Comparison of ENCODE assay signal across 9 cellular contexts in genomic region chr1:2641381-2642130, GRCh38. TPM values are rescaled to one million over a fixed set of nuclear protein-coding genes. Genes with fewer than 3 reads are reported as not detected.
DNase-seq lines count a peak whose midpoint lies in the region; ATAC-seq, FAIRE-seq and TF ChIP-seq lines count a peak whose summit lies in the region.
"Had no signal": no experiment of that assay in that cellular context is flagged by ENCODE, and none has a peak within 500 bp of the region (broad histone marks: within the 10 kb centered on the region; RNA-seq: fewer than 3 reads in every experiment).

No MANE protein-coding gene starts in this region.

- in situ Hi-C loops in GM12878 (cut with MboI): no loop called here

- no peaks in the 10 kb centered on the region for H3K36me3 Mint-ChIP-seq in natural killer cell
- no peaks in the 10 kb centered on the region for H3K36me3 Mint-ChIP-seq in natural killer cell treated with Interleukin-12 subunit alpha and Interleukin-12 subunit beta and Interleukin-15 and Interleukin-18, amount 100 ng/mL, for 72 hours
- H3K36me3 Mint-ChIP-seq in mesothelial cell of epicardium: no peaks in the 10 kb centered on the region

- no TSS peak for BruUV-seq in GM12878 (replicated peaks; lab: Mats Ljungman, UMichigan)

- H3K4me1 ChIP-seq in GM12878 (ENCODE audit: control insufficient read depth, insufficient read depth, low read length) (peaks cover 6% of the 10 kb centered on the region), testis (peaks cover 17% of the 10 kb centered on the region)
- H3K4me1 ChIP-seq: SJCRH30 had no signal

- SMC1A ChIA-PET in GM12878 (lab: Charles Lee; ENCODE audit: uncharacterized antibody, unreplicated experiment): no interaction called here

- H3K27me3 Mint-ChIP-seq in natural killer cell (ENCODE audit: low read depth in 2 of 2): no peaks in the 10 kb centered on the region
- peaks cover 0 to 6% of the 10 kb centered on the region in 2 donors for H3K27me3 Mint-ChIP-seq in natural killer cell treated with Interleukin-12 subunit alpha and Interleukin-12 subunit beta and Interleukin-15 and Interleukin-18, amount 100 ng/mL, for 72 hours
- H3K27me3 Mint-ChIP-seq in mesothelial cell of epicardium (ENCODE audit: low read depth): peaks cover 2% of the 10 kb centered on the region

- intact Hi-C loops in natural killer cell (cut with micrococcal nuclease): loop anchor here (1.0 to 10.0 kb wide), 3 partner anchors 55 to 447 kb away; partner anchors contain the start of genes FAAP20 and PRXL2B
- intact Hi-C loops in GM12878 (cut with micrococcal nuclease; ENCODE audit: unreplicated experiment): loop anchor here (2.0 kb wide), 1 partner anchor 55 kb away; the partner anchor contains the start of gene PRXL2B
- intact Hi-C loops in testis (cut with DNase I; ENCODE audit: low total_unique reads): no loop called here

- H3K4me3 ChIP-seq in GM12878: peak overlapping the region; percentile 90
- H3K4me3 ChIP-seq in testis: peak overlapping the region in 1 of 2 donors; percentile 86

- 88% methylated on average over 34 of the region's 34 CpGs for WGBS in GM12878 (ENCODE audit: insufficient coverage, insufficient replicate concordance, low lambda C conversion rate, missing lambda C conversion rate)
- 91 to 93% methylated on average over 11 to 26 of the region's 34 CpGs for WGBS in testis, 2 donors

- ATAC-seq in natural killer cell: no peak
- ATAC-seq in natural killer cell treated with Interleukin-12 subunit alpha and Interleukin-12 subunit beta and Interleukin-15 and Interleukin-18, amount 100 ng/mL, for 72 hours: no peak
- no peak for ATAC-seq in GM12878
- ATAC-seq in HG03565 (IDR thresholded peaks at IDR 0.05; ENCODE audit: unreplicated experiment): no peak

- H3K36me3 ChIP-seq in GM12878 (ENCODE audit: control insufficient read depth in 2 of 2, insufficient read depth in 2 of 2, low read length in 1 of 2) (no peaks in the 10 kb centered on the region), testis (ENCODE audit: low read depth, missing control alignments) (no peaks in the 10 kb centered on the region)
- H3K36me3 ChIP-seq: SJCRH30 had no signal

- no peak for TF ChIP-seq RAD21 in GM12878 (IDR thresholded peaks at IDR 0.05; ENCODE audit: insufficient read depth, low read depth, low read length)

- H3K27ac ChIP-seq in GM12878 (ENCODE audit: control insufficient read depth, insufficient read depth) (no peak overlapping the region), testis (no peak overlapping the region)
- H3K27ac ChIP-seq: SJCRH30 had no signal

- TF ChIP-seq CTCF in natural killer cell (IDR thresholded peaks at IDR 0.05) (no peak), GM12878 (IDR thresholded peaks at IDR 0.05 in 2 of 3, conservative IDR thresholded peaks at IDR 0.05 in 1 of 3; ENCODE audit: control insufficient read depth in 2 of 3, extremely low read depth in 1 of 3, insufficient read depth in 1 of 3, low read depth in 3 of 3, low read length in 3 of 3) (no peak), mesothelial cell of epicardium (IDR thresholded peaks at IDR 0.05; ENCODE audit: unreplicated experiment) (no peak), testis (IDR thresholded peaks at IDR 0.05) (no peak)

- no peak for TF ChIP-seq EP300 in GM12878 (IDR thresholded peaks at IDR 0.05; ENCODE audit: borderline replicate concordance in 1 of 2, control insufficient read depth in 1 of 2, low read depth in 2 of 2, low read length in 2 of 2)

- CTCF ChIA-PET in GM12878 (lab: Yijun Ruan, JAX): no interaction called here

- RAD21 ChIA-PET in GM12878 (lab: Charles Lee; ENCODE audit: unreplicated experiment): no interaction called here

- peak overlapping the region; percentile 21 for H3K4me3 Mint-ChIP-seq in natural killer cell
- no peak overlapping the region for H3K4me3 Mint-ChIP-seq in natural killer cell treated with Interleukin-12 subunit alpha and Interleukin-12 subunit beta and Interleukin-15 and Interleukin-18, amount 100 ng/mL, for 72 hours
- peak overlapping the region; percentile 74 for H3K4me3 Mint-ChIP-seq in mesothelial cell of epicardium

- no peaks in the 10 kb centered on the region for H4K20me1 ChIP-seq in GM12878 (ENCODE audit: control insufficient read depth, insufficient read depth)

- no peak for TF ChIP-seq POLR2A in GM12878 (IDR thresholded peaks at IDR 0.05; ENCODE audit: low read depth, low read length)
- TF ChIP-seq POLR2A in testis (IDR thresholded peaks at IDR 0.05): no peak

- H3K27me3 ChIP-seq in GM12878 (replicated peaks in 1 of 2; ENCODE audit: control insufficient read depth in 2 of 2, insufficient read depth in 2 of 2, low read length in 1 of 2) (no peaks in the 10 kb centered on the region; a peak in 1 of 4 replicates), testis (no peaks in the 10 kb centered on the region)
- H3K27me3 ChIP-seq: SJCRH30 had no signal

- H3K27ac Mint-ChIP-seq in natural killer cell (peak overlapping the region in 1 of 2 donors; percentile 97), mesothelial cell of epicardium (no peak overlapping the region)
- no peak overlapping the region for H3K27ac Mint-ChIP-seq in natural killer cell treated with Interleukin-12 subunit alpha and Interleukin-12 subunit beta and Interleukin-15 and Interleukin-18, amount 100 ng/mL, for 72 hours

- H3K79me2 ChIP-seq in GM12878 (ENCODE audit: control insufficient read depth, insufficient read depth, low read length): peaks cover 4% of the 10 kb centered on the region

- peak overlapping the region; percentile 98 for H3K4me2 ChIP-seq in GM12878 (ENCODE audit: control insufficient read depth, insufficient read depth)

- POLR2A ChIA-PET in GM12878 (lab: Charles Lee): no interaction called here

- H3K9me3 Mint-ChIP-seq in natural killer cell (no peaks in the 10 kb centered on the region), mesothelial cell of epicardium (peaks cover 9% of the 10 kb centered on the region)
- no peaks in the 10 kb centered on the region for H3K9me3 Mint-ChIP-seq in natural killer cell treated with Interleukin-12 subunit alpha and Interleukin-12 subunit beta and Interleukin-15 and Interleukin-18, amount 100 ng/mL, for 72 hours

- no peak overlapping the region for H2AFZ ChIP-seq in GM12878 (ENCODE audit: control insufficient read depth, low read depth, low read length)

- H3K4me1 Mint-ChIP-seq in natural killer cell (peaks cover 10 to 18% of the 10 kb centered on the region in 2 donors), mesothelial cell of epicardium (peaks cover 6% of the 10 kb centered on the region)
- H3K4me1 Mint-ChIP-seq in natural killer cell treated with Interleukin-12 subunit alpha and Interleukin-12 subunit beta and Interleukin-15 and Interleukin-18, amount 100 ng/mL, for 72 hours (ENCODE audit: low read depth in 2 of 2): peaks cover 7 to 11% of the 10 kb centered on the region in 2 donors

- H3K9me3 ChIP-seq in GM12878 (replicated peaks; ENCODE audit: control insufficient read depth, insufficient read depth, low read length) (no peaks in the 10 kb centered on the region; the same call in 2 of the 3 replicates), testis (no peaks in the 10 kb centered on the region)

- DNase-seq in natural killer cell (no peak), GM12878 (ENCODE audit: low read depth, low spot score) (no peak), mesothelial cell of epicardium (ENCODE audit: low spot score in 2 of 2, unreplicated experiment in 2 of 2) (no peak), testis (no peak), activated gamma-delta T cell (lab: John Stamatoyannopoulos, UW) (no peak), cerebellar cortex (ENCODE audit: low spot score) (no peak)
- no peak for DNase-seq in natural killer cell treated with Interleukin-12 subunit alpha and Interleukin-12 subunit beta and Interleukin-15 and Interleukin-18, amount 100 ng/mL, for 72 hours (ENCODE audit: low spot score)

- no peak for FAIRE-seq in GM12878 (lab: Jason Lieb, UNC)

- peak overlapping the region; percentile 89 for H3K9ac ChIP-seq in GM12878 (ENCODE audit: control insufficient read depth, insufficient read depth, low read length)

RNA-seq across cellular contexts. Expression of gene MMEL1, which starts 8.7 kb away (rescaled TPM):
- total RNA-seq in natural killer cell (1 to 10 TPM in 2 of 3 donors, not detected in 1; 1.3 to 2.0 TPM), GM12878 (2014; rRNA removed) (not detected in 2 replicates), GM12878 (2014; rRNA removed; fragmentation: Illumina TruSeq; extraction: Trizol) (not detected in 2 replicates), GM12878 (2021) (not detected in 2 replicates), mesothelial cell of epicardium (2.2 to 4.5 TPM (median 3.4 TPM) in 3 replicates), testis (10 to 100 TPM; 17.2 to 18.8 TPM)
- total RNA-seq in natural killer cell treated with Interleukin-12 subunit alpha and Interleukin-12 subunit beta and Interleukin-15 and Interleukin-18, amount 100 ng/mL, for 72 hours: under 1 TPM in 1 of 2 donors, not detected in 1; 0.81 TPM
- not detected in 2 replicates for total RNA-seq in GM12878 (2013; cell fraction: nucleolus; rRNA removed)
- polyA plus RNA-seq in GM12878 (2011; ENCODE audit: low read depth): not detected
- polyA plus RNA-seq in GM12878 (2011; rRNA removed) (0.11 and 0.13 TPM in 2 replicates), GM12878 (2014; fragmentation: Illumina TruSeq; extraction: Trizol) (not detected in 2 replicates), GM12878 (2014; fragmentation: Nextera tagmentation; extraction: Ambion mirVana) (not detected), GM12878 (2014; rRNA removed) (not detected in 2 replicates), GM12878 (2016; fragmentation: Nextera tagmentation; extraction: Ambion mirVana) (not detected), testis (ENCODE audit: insufficient read depth, low read depth, low replicate concordance) (36.4 TPM)
- polyA plus RNA-seq in GM12878 (2011; cell fraction: cytosol; rRNA removed): 0.03 and 0.18 TPM in 2 replicates
- 0.16 and 0.72 TPM in 2 replicates for polyA plus RNA-seq in GM12878 (2011; cell fraction: nucleus; rRNA removed)
- not detected in 2 replicates for polyA plus RNA-seq in GM12878 (2012)
- polyA minus RNA-seq in GM12878 (2011; rRNA and poly(A)+ RNA removed): not detected in 2 replicates
- polyA minus RNA-seq in GM12878 (2011; cell fraction: cytosol; rRNA and poly(A)+ RNA removed): not detected in 2 replicates
- polyA minus RNA-seq in GM12878 (2011; cell fraction: nucleus; rRNA and poly(A)+ RNA removed): not detected in 2 replicates
- total RNA-seq: SJCRH30 had no signal

RNA-seq across cellular contexts. Expression of gene PRXL2B, which starts 55.0 kb away (rescaled TPM):
- total RNA-seq in natural killer cell (10 to 100 TPM; 11.3 to 15.1 (median 11.6) TPM), GM12878 (2014; rRNA removed) (4.2 TPM in 2 replicates), GM12878 (2014; rRNA removed; fragmentation: Illumina TruSeq; extraction: Trizol) (1.8 and 1.9 TPM in 2 replicates), GM12878 (2021) (5.6 and 7.6 TPM in 2 replicates), mesothelial cell of epicardium (33.4 to 37.1 TPM (median 34.7 TPM) in 3 replicates), testis (10 to 100 TPM; 20.9 to 25.1 TPM)
- 10 to 100 TPM in 1 of 2 donors, 1 to 10 TPM in 1; 9.1 to 18.5 TPM for total RNA-seq in natural killer cell treated with Interleukin-12 subunit alpha and Interleukin-12 subunit beta and Interleukin-15 and Interleukin-18, amount 100 ng/mL, for 72 hours
- total RNA-seq in GM12878 (2013; cell fraction: nucleolus; rRNA removed): 6.1 and 6.2 TPM in 2 replicates
- polyA plus RNA-seq in GM12878 (2011; ENCODE audit: low read depth): 2.4 TPM
- polyA plus RNA-seq in GM12878 (2011; rRNA removed) (3.1 and 5.0 TPM in 2 replicates), GM12878 (2014; fragmentation: Illumina TruSeq; extraction: Trizol) (1.3 and 2.7 TPM in 2 replicates), GM12878 (2014; fragmentation: Nextera tagmentation; extraction: Ambion mirVana) (under 1 TPM; 0.44 to 0.53 TPM), GM12878 (2014; rRNA removed) (5.5 and 6.8 TPM in 2 replicates), GM12878 (2016; fragmentation: Nextera tagmentation; extraction: Ambion mirVana) (1 to 10 TPM; 3.8 to 4.8 TPM), testis (ENCODE audit: insufficient read depth, low read depth, low replicate concordance) (16.5 TPM)
- 8.8 and 10.6 TPM in 2 replicates for polyA plus RNA-seq in GM12878 (2011; cell fraction: cytosol; rRNA removed)
- 19.6 and 22.7 TPM in 2 replicates for polyA plus RNA-seq in GM12878 (2011; cell fraction: nucleus; rRNA removed)
- 7.7 and 7.9 TPM in 2 replicates for polyA plus RNA-seq in GM12878 (2012)
- 1.1 and 5.2 TPM in 2 replicates for polyA minus RNA-seq in GM12878 (2011; rRNA and poly(A)+ RNA removed)
- polyA minus RNA-seq in GM12878 (2011; cell fraction: cytosol; rRNA and poly(A)+ RNA removed): 1.6 and 2.6 TPM in 2 replicates
- 3.0 and 3.5 TPM in 2 replicates for polyA minus RNA-seq in GM12878 (2011; cell fraction: nucleus; rRNA and poly(A)+ RNA removed)
